Comparison of ENCODE assay signal across 8 cellular contexts in genomic region chr9:129174102-129174723, GRCh38. TPM values are rescaled to one million over a fixed set of nuclear protein-coding genes. Genes with fewer than 3 reads are reported as not detected.
DNase-seq lines count a peak whose midpoint lies in the region; ATAC-seq and TF ChIP-seq lines count a peak whose summit lies in the region.

No MANE protein-coding gene starts in this region.

- WGBS in HUES64 = under 1% methylated on average over 55 of the region's 55 CpGs
- 0 to 1% methylated on average over 53 to 55 of the region's 55 CpGs for WGBS in esophagus, 2 donors

- no peaks in the 10 kb centered on the region for H3K9me3 ChIP-seq in CD8-positive, alpha-beta memory T cell (ENCODE audit: low read length)
- no peaks in the 10 kb centered on the region for H3K9me3 ChIP-seq in HUES64 (ENCODE audit: insufficient read depth, low read depth, low read length)
- no peaks in the 10 kb centered on the region for H3K9me3 ChIP-seq in PC-3 (ENCODE audit: low read length)
- H3K9me3 ChIP-seq in esophagus (ENCODE audit: control insufficient read depth in 2 of 2, insufficient read depth in 1 of 2, low read depth in 1 of 2, low read length in 1 of 2) = no peaks in the 10 kb centered on the region
- no peaks in the 10 kb centered on the region for H3K9me3 ChIP-seq in mucosa of stomach (ENCODE audit: control insufficient read depth, low read length)

- ATAC-seq in PC-3 (peak; percentile 36), HG02981 (IDR thresholded peaks at IDR 0.05; ENCODE audit: unreplicated experiment) (no peak)
- ATAC-seq in activated T-cell treated with anti-CD3 and anti-CD28 coated beads, Interleukin-2, amount 50 U/mL, for 4 hours = peak; percentile 15 to 24

- peak overlapping the region; percentile 56 for H3K9ac ChIP-seq in HUES64 (ENCODE audit: low read depth, low read length)
- H3K9ac ChIP-seq in PC-3 (ENCODE audit: low read length) = peak overlapping the region; percentile 87
- peak overlapping the region; percentile 97 for H3K9ac ChIP-seq in mucosa of stomach (ENCODE audit: low read length)

- peak overlapping the region; percentile 99 for H3K4me2 ChIP-seq in PC-3 (ENCODE audit: low read length)

- no peaks in the 10 kb centered on the region for H3K36me3 ChIP-seq in CD8-positive, alpha-beta memory T cell (ENCODE audit: insufficient read depth, low read length)
- H3K36me3 ChIP-seq in HUES64 (ENCODE audit: insufficient read depth, low read length) (no peaks in the 10 kb centered on the region), PC-3 (ENCODE audit: low read depth, low read length) (no peaks in the 10 kb centered on the region), esophagus (ENCODE audit: control insufficient read depth in 2 of 2, insufficient read depth in 2 of 2, low read length in 1 of 2) (no peaks in the 10 kb centered on the region), mucosa of stomach (ENCODE audit: control insufficient read depth, insufficient read depth, low read length) (no peaks in the 10 kb centered on the region)

- no peaks in the 10 kb centered on the region for H3K9me3 Mint-ChIP-seq in CD8-positive, alpha-beta memory T cell
- no peaks in the 10 kb centered on the region for H3K9me3 Mint-ChIP-seq in activated T-cell treated with anti-CD3 and anti-CD28 coated beads, Interleukin-2, amount 50 U/mL, for 4 hours

- peaks cover 0 to 10% (median 0%) of the 10 kb centered on the region in 3 donors for H3K36me3 Mint-ChIP-seq in CD8-positive, alpha-beta memory T cell
- no peaks in the 10 kb centered on the region for H3K36me3 Mint-ChIP-seq in activated T-cell treated with anti-CD3 and anti-CD28 coated beads, Interleukin-2, amount 50 U/mL, for 4 hours (ENCODE audit: insufficient read depth)

- H3K27me3 Mint-ChIP-seq in CD8-positive, alpha-beta memory T cell = peaks cover 4 to 12% of the 10 kb centered on the region in 2 donors
- H3K27me3 Mint-ChIP-seq in activated T-cell treated with anti-CD3 and anti-CD28 coated beads, Interleukin-2, amount 50 U/mL, for 4 hours (ENCODE audit: low read depth) = peaks cover 8% of the 10 kb centered on the region

- no peaks in the 10 kb centered on the region for H3K9me2 ChIP-seq in PC-3 (replicated peaks; ENCODE audit: low read length)

- POLR2A ChIA-PET in CD8-positive, alpha-beta memory T cell (lab: Charles Lee) = interaction anchor here (0.7 to 4.9 kb wide), 7 partner anchors 35 to 563 kb away, joined by 3 to 36 read pairs (median 4); no protein-coding TSS in a partner anchor
- POLR2A ChIA-PET in PC-3 (lab: Charles Lee; ENCODE audit: unreplicated experiment) = interaction anchor here (0.6 to 0.7 kb wide), 6 partner anchors 63 to 469 kb away, joined by 3 to 10 read pairs (median 4); no protein-coding TSS in a partner anchor

- peak overlapping the region in 5 of 8 donors; percentile 52 to 89 (median 76) for H3K27ac Mint-ChIP-seq in CD8-positive, alpha-beta memory T cell

- H3K27ac ChIP-seq in CD8-positive, alpha-beta memory T cell (ENCODE audit: low read depth, low read length) = peak overlapping the region; percentile 76
- H3K27ac ChIP-seq in HUES64 (ENCODE audit: low read depth, low read length) (peak overlapping the region; percentile 43; the same call in 1 of the 2 replicates), PC-3 (ENCODE audit: low read length) (peak overlapping the region; percentile 68), esophagus (ENCODE audit: low read depth in 2 of 2, low read length in 1 of 2) (peak overlapping the region; percentile 99)

- H3K79me2 ChIP-seq in PC-3 (ENCODE audit: low read length) = peaks cover 22% of the 10 kb centered on the region

- peak; percentile 68 to 85 (median 73) for DNase-seq in CD8-positive, alpha-beta memory T cell
- DNase-seq in PC-3 = peak; percentile 86
- peak; percentile 81 for DNase-seq in activated T-cell treated with anti-CD3 and anti-CD28 coated beads, Interleukin-2, amount 50 U/mL, for 4 hours
- DNase-seq in stimulated activated CD8-positive, alpha-beta memory T cell treated with anti-CD3 and anti-CD28 coated beads, Interleukin-4, amount 100 ng/mL, for 24 hours (ENCODE audit: low read depth) = peak; percentile 64

- H3K4me3 Mint-ChIP-seq in CD8-positive, alpha-beta memory T cell = peak overlapping the region; percentile 80 to 98 (median 90)
- H3K4me3 Mint-ChIP-seq in activated T-cell treated with anti-CD3 and anti-CD28 coated beads, Interleukin-2, amount 50 U/mL, for 4 hours = peak overlapping the region; percentile 80

- peak overlapping the region; percentile 79 for H2AFZ ChIP-seq in PC-3 (ENCODE audit: low read length)

- H3K4me3 ChIP-seq in CD8-positive, alpha-beta memory T cell (ENCODE audit: low read length) = peak overlapping the region; percentile 67
- peak overlapping the region; percentile 65 for H3K4me3 ChIP-seq in HUES64 (ENCODE audit: low read length)
- peak overlapping the region; percentile 90 for H3K4me3 ChIP-seq in PC-3 (ENCODE audit: low read length)
- H3K4me3 ChIP-seq in esophagus (ENCODE audit: low read depth in 1 of 2, low read length in 2 of 2) = peak overlapping the region; percentile 64 to 86
- peak overlapping the region; percentile 80 for H3K4me3 ChIP-seq in mucosa of stomach (ENCODE audit: low read length)

- peaks cover 4% of the 10 kb centered on the region for H3K27me3 ChIP-seq in CD8-positive, alpha-beta memory T cell (ENCODE audit: insufficient read depth, low read length, poor library complexity, severe bottlenecking)
- H3K27me3 ChIP-seq in HUES64 (ENCODE audit: insufficient read depth, low read length) (peaks cover 52% of the 10 kb centered on the region), PC-3 (ENCODE audit: low read length) (no peaks in the 10 kb centered on the region), esophagus (ENCODE audit: control insufficient read depth in 1 of 2, insufficient read depth in 2 of 2, low read length in 2 of 2) (no peaks in the 10 kb centered on the region), mucosa of stomach (ENCODE audit: control insufficient read depth, insufficient read depth, low read length) (peaks cover 3% of the 10 kb centered on the region)

- H3K4me1 ChIP-seq in CD8-positive, alpha-beta memory T cell (ENCODE audit: insufficient read depth, low read length) = no peaks in the 10 kb centered on the region
- H3K4me1 ChIP-seq in HUES64 (ENCODE audit: insufficient read depth, low read length) (peaks cover 10% of the 10 kb centered on the region), PC-3 (ENCODE audit: insufficient read depth, low read length) (peaks cover 32% of the 10 kb centered on the region), esophagus (ENCODE audit: control insufficient read depth in 2 of 2, insufficient read depth in 2 of 2, low read length in 1 of 2) (peaks cover 6 to 12% of the 10 kb centered on the region in 2 donors), mucosa of stomach (ENCODE audit: control insufficient read depth, insufficient read depth, low read length) (peaks cover 33% of the 10 kb centered on the region)

- BruUV-seq in PC-3 (replicated peaks; lab: Mats Ljungman, UMichigan) = TSS peak; percentile 59

- intact Hi-C loops in PC-3 (cut with micrococcal nuclease) = loop anchor here (2.0 to 10.0 kb wide), 3 partner anchors 35 to 309 kb away; no protein-coding TSS in a partner anchor

- H4K20me1 ChIP-seq in PC-3 (ENCODE audit: low read length) = no peaks in the 10 kb centered on the region

- TF ChIP-seq CTCF in PC-3 (conservative IDR thresholded peaks at IDR 0.05; ENCODE audit: low read depth, low read length) = peak; percentile 79

- H3K4me1 Mint-ChIP-seq in CD8-positive, alpha-beta memory T cell = peaks cover 9 to 24% (median 9%) of the 10 kb centered on the region in 3 donors
- H3K4me1 Mint-ChIP-seq in activated T-cell treated with anti-CD3 and anti-CD28 coated beads, Interleukin-2, amount 50 U/mL, for 4 hours (ENCODE audit: low read depth) = peaks cover 9% of the 10 kb centered on the region

- no peaks in the 10 kb centered on the region for H3F3A ChIP-seq in PC-3 (ENCODE audit: low read length, unreplicated experiment)

- CTCF ChIA-PET in CD8-positive, alpha-beta memory T cell (lab: Charles Lee) = interaction anchor here (0.6 to 8.8 kb wide), 43 partner anchors 9 to 469 kb away, joined by 3 to 122 read pairs (median 4); partner anchors contain the start of genes C9orf50 and NTMT1
- CTCF ChIA-PET in PC-3 (lab: Charles Lee) = interaction anchor here (0.5 to 1.2 kb wide), 8 partner anchors 9 to 452 kb away, joined by 3 to 6 read pairs (median 4); partner anchors contain the start of gene NTMT1

RNA-seq across cellular contexts. Expression of gene IER5L, which starts 3.8 kb away (rescaled TPM):
- total RNA-seq in CD8-positive, alpha-beta memory T cell = 1 to 10 TPM; 2.8 to 3.0 TPM
- polyA plus RNA-seq in CD8-positive, alpha-beta memory T cell = 0.16 TPM
- 9.1 TPM for polyA plus RNA-seq in HUES64 (2013, experiment 1 of 2)
- 13.9 TPM for polyA plus RNA-seq in HUES64 (2013, experiment 2 of 2)
- total RNA-seq in PC-3 (2014; rRNA removed) = 42.8 and 46.1 TPM in 2 replicates
- total RNA-seq in activated T-cell treated with anti-CD3 and anti-CD28 coated beads, Interleukin-2, amount 50 U/mL, for 4 hours = 1 to 10 TPM; 1.6 to 1.9 (median 1.8) TPM
- polyA plus RNA-seq in esophagus = 1 to 10 TPM; 5.4 to 8.4 TPM

Comparison
In these comparisons a context has a peak if more than half of its experiments do, and no peak if none do; other contexts are left out.
1. H3K27ac ChIP-seq: peak in every context shown above with its lines; median percentile 99 in esophagus; 76 in CD8-positive, alpha-beta memory T cell; 68 in PC-3; 43 in HUES64.
2. RNA of gene IER5L, which starts 3.8 kb away (total RNA-seq): 42.8 to 46.1 TPM in PC-3; 2.8 to 3.0 TPM in CD8-positive, alpha-beta memory T cell and 1.6 to 1.9 TPM in activated T-cell treated with anti-CD3 and anti-CD28 coated beads, Interleukin-2, amount 50 U/mL, for 4 hours; every median in the first group is over 10 times any median in the second.
3. Peak in every context shown above with its lines, with median percentiles within 50 percentile points of each other: DNase-seq, H3K4me3 ChIP-seq and H3K9ac ChIP-seq.